Comparison of ENCODE assay signal across 13 cellular contexts in genomic region chr3:192068464-192069254, GRCh38.
A peak's percentile ranks its signal among the peaks of the same experiment; 100 is the strongest.
DNase-seq lines count a peak whose midpoint lies in the region; ATAC-seq lines count a peak whose summit lies in the region.
"Had no signal": no experiment of that assay in that cellular context is flagged by ENCODE, and none has a peak within 500 bp of the region (broad histone marks: within the 10 kb centered on the region; RNA-seq: fewer than 3 reads in every experiment).

No MANE protein-coding gene starts in this region.

- H3K79me1 ChIP-seq in trophoblast cell (ENCODE audit: low read length) = no peaks in the 10 kb centered on the region

- no peak overlapping the region for H3K18ac ChIP-seq in trophoblast cell (ENCODE audit: low read length)

- no peaks in the 10 kb centered on the region for H3K9me3 ChIP-seq in trophoblast cell (ENCODE audit: insufficient read depth, low read depth, low read length)
- H3K9me3 ChIP-seq: gastrocnemius medialis had no signal

- H4K8ac ChIP-seq in trophoblast cell (ENCODE audit: low read depth, low read length) = no peak overlapping the region

- H3K27me3 Mint-ChIP-seq in stimulated activated memory B cell treated with anti-CD40 and anti-IgM and Interleukin-4, amounts not matched to agents 10 μg/mL and 1 μg/mL and 100 μg/mL, for 72 hours = no peaks in the 10 kb centered on the region

- no peaks in the 10 kb centered on the region for H3K27me3 ChIP-seq in trophoblast cell (ENCODE audit: insufficient read depth, low read length)
- H3K27me3 ChIP-seq: gastrocnemius medialis had no signal

- DNase-seq in trophoblast cell (no peak), DMS153 (lab: John Stamatoyannopoulos, UW) (no peak)
- DNase-seq in stimulated activated CD4-positive, alpha-beta T cell treated with anti-CD3 and anti-CD28 coated beads, Interleukin-1b, Interleukin-23, amount 100 ng/mL, for 48 hours = no peak
- DNase-seq: activated T-cell treated with anti-CD3 and anti-CD28 coated beads, Interleukin-2, amount 50 U/mL, for 1 hour; aorta; gastrocnemius medialis; NCI-H446; nucleus accumbens; stimulated activated CD8-positive, alpha-beta memory T cell treated with anti-CD3 and anti-CD28 coated beads, Interleukin-4, amount 100 ng/mL, for 48 hours had no signal

- peak overlapping the region; percentile 46 for H3K4me3 Mint-ChIP-seq in stimulated activated memory B cell treated with anti-CD40 and anti-IgM and Interleukin-4, amounts not matched to agents 10 μg/mL and 1 μg/mL and 100 μg/mL, for 72 hours

- no peaks in the 10 kb centered on the region for H3K4me1 ChIP-seq in trophoblast cell (ENCODE audit: control insufficient read depth in 1 of 2, insufficient read depth in 2 of 2, low read length in 2 of 2)
- H3K4me1 ChIP-seq: gastrocnemius medialis had no signal

- no peak overlapping the region for H3K14ac ChIP-seq in trophoblast cell (ENCODE audit: low read length)

- no peaks in the 10 kb centered on the region for H3K36me3 ChIP-seq in trophoblast cell (ENCODE audit: control insufficient read depth in 1 of 2, insufficient read depth in 2 of 2, low read length in 2 of 2)
- H3K36me3 ChIP-seq: gastrocnemius medialis had no signal

- peaks cover 29% of the 10 kb centered on the region for H3K4me1 Mint-ChIP-seq in stimulated activated memory B cell treated with anti-CD40 and anti-IgM and Interleukin-4, amounts not matched to agents 10 μg/mL and 1 μg/mL and 100 μg/mL, for 72 hours

- H2BK120ac ChIP-seq in trophoblast cell (ENCODE audit: insufficient read depth, low read length, poor library complexity) = no peak overlapping the region

- H3K9me3 Mint-ChIP-seq in stimulated activated memory B cell treated with anti-CD40 and anti-IgM and Interleukin-4, amounts not matched to agents 10 μg/mL and 1 μg/mL and 100 μg/mL, for 72 hours = no peaks in the 10 kb centered on the region

- no peak overlapping the region for H3K23ac ChIP-seq in trophoblast cell (ENCODE audit: low read length)

- no peak overlapping the region for H2BK12ac ChIP-seq in trophoblast cell (ENCODE audit: low read length)

- H4K91ac ChIP-seq in trophoblast cell (ENCODE audit: low read depth, low read length) = no peak overlapping the region

- no peaks in the 10 kb centered on the region for H3K36me3 Mint-ChIP-seq in stimulated activated memory B cell treated with anti-CD40 and anti-IgM and Interleukin-4, amounts not matched to agents 10 μg/mL and 1 μg/mL and 100 μg/mL, for 72 hours

- H2BK5ac ChIP-seq in trophoblast cell (ENCODE audit: low read depth, low read length, poor library complexity) = no peak overlapping the region

- no peak overlapping the region for H3K4me2 ChIP-seq in trophoblast cell (ENCODE audit: low read length)

- no peak overlapping the region for H3K4me3 ChIP-seq in trophoblast cell (ENCODE audit: low read depth, low read length)
- H3K4me3 ChIP-seq: gastrocnemius medialis had no signal

- no peak overlapping the region for H3K4ac ChIP-seq in trophoblast cell (ENCODE audit: low read depth, low read length)

- no peak overlapping the region for H2AK5ac ChIP-seq in trophoblast cell (ENCODE audit: low read length)

- H3K27ac Mint-ChIP-seq in stimulated activated memory B cell treated with anti-CD40 and anti-IgM and Interleukin-4, amounts not matched to agents 10 μg/mL and 1 μg/mL and 100 μg/mL, for 72 hours = peak overlapping the region; percentile 64

- no CpG with 5 or more reads among the region's 3 CpGs for WGBS in trophoblast cell (ENCODE audit: extremely low coverage, insufficient coverage, insufficient read length)

- no peaks in the 10 kb centered on the region for H3K79me2 ChIP-seq in trophoblast cell (ENCODE audit: control insufficient read depth, insufficient read depth, low read length, poor library complexity)

- H3K27ac ChIP-seq in trophoblast cell (ENCODE audit: low read depth, low read length) = no peak overlapping the region
- H3K27ac ChIP-seq: gastrocnemius medialis had no signal

- H4K12ac ChIP-seq in trophoblast cell (ENCODE audit: low read depth, low read length) = no peak overlapping the region

- H2AFZ ChIP-seq in trophoblast cell (ENCODE audit: insufficient read depth, low read length, poor library complexity) = no peak overlapping the region

- ATAC-seq in GM19035 (IDR thresholded peaks at IDR 0.05; ENCODE audit: unreplicated experiment) (peak; percentile 72), GM21786 (IDR thresholded peaks at IDR 0.05; ENCODE audit: unreplicated experiment) (peak; percentile 66), HG03175 (IDR thresholded peaks at IDR 0.05; ENCODE audit: unreplicated experiment) (peak; percentile 63)
- ATAC-seq in stimulated activated memory B cell treated with anti-CD40 and anti-IgM and Interleukin-4, amounts not matched to agents 10 μg/mL and 1 μg/mL and 100 μg/mL, for 72 hours = peak; percentile 58
- ATAC-seq: gastrocnemius medialis had no signal

- no peak overlapping the region for H3K9ac ChIP-seq in trophoblast cell (ENCODE audit: low read length)
